Comparison of ENCODE assay signal across 7 cellular contexts in the genomic region with DNA sequence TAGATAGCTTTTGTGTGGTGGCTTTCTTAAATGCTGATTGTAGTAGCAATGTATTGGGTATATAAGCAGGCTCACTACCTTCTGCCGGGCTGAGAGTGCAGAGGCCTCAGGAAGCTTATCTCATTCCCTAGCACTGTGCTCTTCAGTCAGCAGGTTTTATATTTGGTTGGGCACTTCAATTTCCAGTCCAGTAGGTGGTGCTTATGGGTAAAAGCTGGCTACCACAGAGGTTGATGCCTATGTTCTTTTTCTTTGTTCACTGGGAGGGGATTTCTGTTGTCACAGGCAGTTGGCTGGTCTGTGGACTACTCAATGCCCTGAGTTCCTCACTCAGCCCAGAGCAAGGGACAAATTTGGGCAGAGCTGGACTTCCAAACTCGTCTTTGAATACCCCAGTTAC. TPM values are rescaled to one million over a fixed set of nuclear protein-coding genes. Genes with fewer than 3 reads are reported as not detected.
DNase-seq lines count a peak whose midpoint lies in the region; ATAC-seq, FAIRE-seq and TF ChIP-seq lines count a peak whose summit lies in the region.

No MANE protein-coding gene starts in this region.

- H2AFZ ChIP-seq in GM12878 (ENCODE audit: control insufficient read depth, low read depth, low read length) (no peak overlapping the region), osteoblast (ENCODE audit: low read length) (no peak overlapping the region)

- TF ChIP-seq CTCF in GM12878 (IDR thresholded peaks at IDR 0.05 in 2 of 3, conservative IDR thresholded peaks at IDR 0.05 in 1 of 3; ENCODE audit: control insufficient read depth in 2 of 3, extremely low read depth in 1 of 3, insufficient read depth in 1 of 3, low read depth in 3 of 3, low read length in 3 of 3) (peak; percentile 35 to 42 (median 41); a peak in 3 of 6 replicates), osteoblast (IDR thresholded peaks at IDR 0.05; ENCODE audit: extremely low read depth, low read depth, low read length) (peak; percentile 50)

- TF ChIP-seq EP300 in GM12878 (IDR thresholded peaks at IDR 0.05; ENCODE audit: borderline replicate concordance in 1 of 2, control insufficient read depth in 1 of 2, low read depth in 2 of 2, low read length in 2 of 2), result no peak

- SMC1A ChIA-PET in GM12878 (lab: Charles Lee; ENCODE audit: uncharacterized antibody, unreplicated experiment), result interaction anchor here (0.9 to 3.3 kb wide), 6 partner anchors 35 to 106 kb away, joined by 3 to 21 read pairs (median 4); a partner anchor contains a TSS

- CTCF ChIA-PET in GM12878 (lab: Yijun Ruan, JAX), result interaction anchor here (0.7 to 2.6 kb wide), 11 partner anchors 9 to 641 kb away, joined by 3 to 25 read pairs (median 3); a partner anchor contains a TSS

- WGBS in GM12878 (ENCODE audit: insufficient coverage, insufficient replicate concordance, low lambda C conversion rate, missing lambda C conversion rate), result 0% methylated on average over 2 of the region's 2 CpGs

- H3K4me1 ChIP-seq in GM12878 (ENCODE audit: control insufficient read depth, insufficient read depth, low read length) (no peaks in the 10 kb centered on the region), osteoblast (ENCODE audit: insufficient read depth, low read length) (peaks cover 15% of the 10 kb centered on the region)

- H3K79me2 ChIP-seq in GM12878 (ENCODE audit: control insufficient read depth, insufficient read depth, low read length) (no peaks in the 10 kb centered on the region), osteoblast (ENCODE audit: insufficient read depth, low read length) (no peaks in the 10 kb centered on the region)

- no peak for TF ChIP-seq POLR2A in GM12878 (IDR thresholded peaks at IDR 0.05; ENCODE audit: low read depth, low read length)

- H3K27ac ChIP-seq in GM12878 (ENCODE audit: control insufficient read depth, insufficient read depth) (no peak overlapping the region), osteoblast (ENCODE audit: low read depth, low read length) (no peak overlapping the region)

- RAD21 ChIA-PET in GM12878 (lab: Charles Lee; ENCODE audit: unreplicated experiment), result interaction anchor here (0.6 to 1.3 kb wide), 5 partner anchors 46 to 70 kb away, joined by 3 to 7 read pairs (median 5); no protein-coding TSS in a partner anchor

- H3K36me3 ChIP-seq in GM12878 (ENCODE audit: control insufficient read depth in 2 of 2, insufficient read depth in 2 of 2, low read length in 1 of 2) (no peaks in the 10 kb centered on the region), osteoblast (ENCODE audit: insufficient read depth, low read length) (no peaks in the 10 kb centered on the region), H7 (replicated peaks; ENCODE audit: control insufficient read depth, insufficient read depth, low read length) (no peaks in the 10 kb centered on the region)

- POLR2A ChIA-PET in GM12878 (lab: Charles Lee), result no interaction called here

- no peak overlapping the region for H3K4me2 ChIP-seq in GM12878 (ENCODE audit: control insufficient read depth, insufficient read depth)
- H3K4me2 ChIP-seq in osteoblast (ENCODE audit: insufficient read depth, low read length), result no peak overlapping the region

- H4K20me1 ChIP-seq in GM12878 (ENCODE audit: control insufficient read depth, insufficient read depth) (no peaks in the 10 kb centered on the region), osteoblast (ENCODE audit: insufficient read depth, low read length) (no peaks in the 10 kb centered on the region)

- H3K27me3 ChIP-seq in GM12878 (replicated peaks in 1 of 2; ENCODE audit: control insufficient read depth in 2 of 2, insufficient read depth in 2 of 2, low read length in 1 of 2) (no peaks in the 10 kb centered on the region), osteoblast (ENCODE audit: insufficient read depth, low read length) (no peaks in the 10 kb centered on the region), H7 (ENCODE audit: control insufficient read depth, insufficient read depth, low read length) (no peaks in the 10 kb centered on the region)

- peak; percentile 48 for TF ChIP-seq RAD21 in GM12878 (IDR thresholded peaks at IDR 0.05; ENCODE audit: insufficient read depth, low read depth, low read length)

- in situ Hi-C loops in GM12878 (cut with MboI), result no loop called here

- H3K9ac ChIP-seq in GM12878 (ENCODE audit: control insufficient read depth, insufficient read depth, low read length), result no peak overlapping the region

- intact Hi-C loops in GM12878 (cut with micrococcal nuclease; ENCODE audit: unreplicated experiment), result loop anchor here (1.0 to 5.0 kb wide), 2 partner anchors 52 to 70 kb away; no protein-coding TSS in a partner anchor

- BruUV-seq in GM12878 (replicated peaks; lab: Mats Ljungman, UMichigan), result no TSS peak

- DNase-seq in GM12878 (ENCODE audit: low read depth, low spot score) (no peak), osteoblast (ENCODE audit: insufficient read length, low spot score, missing footprints) (peak; percentile 30), NCI-H774 (lab: John Stamatoyannopoulos, UW) (no peak), H7 (no peak)

- H3K9me3 ChIP-seq in GM12878 (replicated peaks; ENCODE audit: control insufficient read depth, insufficient read depth, low read length) (no peaks in the 10 kb centered on the region; the same call in 2 of the 3 replicates), osteoblast (ENCODE audit: low read depth, low read length) (no peaks in the 10 kb centered on the region)

- ATAC-seq in GM18511 (IDR thresholded peaks at IDR 0.05; ENCODE audit: unreplicated experiment) (peak; percentile 64), HG03460 (IDR thresholded peaks at IDR 0.05; ENCODE audit: unreplicated experiment) (peak; percentile 67), GM12878 (peak; percentile 93), HG03139 (IDR thresholded peaks at IDR 0.05; ENCODE audit: unreplicated experiment) (no peak)

- H3K4me3 ChIP-seq in GM12878 (no peak overlapping the region), osteoblast (ENCODE audit: insufficient read depth, low read length) (no peak overlapping the region), H7 (ENCODE audit: insufficient read depth, low read depth, low read length) (no peak overlapping the region)

- FAIRE-seq in GM12878 (lab: Jason Lieb, UNC), result no peak

TF ChIP-seq in GM12878, 131 proteins besides CTCF, POLR2A, EP300 and RAD21:
- TF ChIP-seq POLR2AphosphoS2 (IDR thresholded peaks at IDR 0.05; ENCODE audit: low read depth, low read length) (no peak), SMC3 (IDR thresholded peaks at IDR 0.05; ENCODE audit: borderline replicate concordance, low read length) (peak; percentile 25; the same call in 1 of the 2 replicates)

RNA-seq across cellular contexts. Expression of a gene that starts 43.0 kb away (rescaled TPM):
- total RNA-seq in GM12878 (2013; cell fraction: nucleolus; rRNA removed), result 49.4 and 55.8 TPM in 2 replicates
- 18.2 and 25.6 TPM in 2 replicates for total RNA-seq in GM12878 (2014; rRNA removed)
- total RNA-seq in GM12878 (2014; rRNA removed; fragmentation: Illumina TruSeq; extraction: Trizol), result 20.5 and 22.4 TPM in 2 replicates
- 27.9 and 32.9 TPM in 2 replicates for total RNA-seq in GM12878 (2021)
- polyA plus RNA-seq in GM12878 (2011; ENCODE audit: low read depth), result 9.4 TPM
- 29.9 and 31.5 TPM in 2 replicates for polyA plus RNA-seq in GM12878 (2011; rRNA removed)
- 16.3 and 19.2 TPM in 2 replicates for polyA plus RNA-seq in GM12878 (2011; cell fraction: cytosol; rRNA removed)
- 14.7 and 16.3 TPM in 2 replicates for polyA plus RNA-seq in GM12878 (2011; cell fraction: nucleus; rRNA removed)
- 11.3 and 13.4 TPM in 2 replicates for polyA plus RNA-seq in GM12878 (2012)
- polyA plus RNA-seq in GM12878 (2014; fragmentation: Illumina TruSeq; extraction: Trizol), result 27.8 and 32.2 TPM in 2 replicates
- polyA plus RNA-seq in GM12878 (2014; fragmentation: Nextera tagmentation; extraction: Ambion mirVana), result 10 to 100 TPM; 39.8 to 62.6 TPM
- 25.7 and 27.5 TPM in 2 replicates for polyA plus RNA-seq in GM12878 (2014; rRNA removed)
- 10 to 100 TPM; 37.6 to 39.5 TPM for polyA plus RNA-seq in GM12878 (2016; fragmentation: Nextera tagmentation; extraction: Ambion mirVana)
- polyA minus RNA-seq in GM12878 (2011; rRNA and poly(A)+ RNA removed), result 23.3 and 24.7 TPM in 2 replicates
- 8.7 and 9.1 TPM in 2 replicates for polyA minus RNA-seq in GM12878 (2011; cell fraction: cytosol; rRNA and poly(A)+ RNA removed)
- polyA minus RNA-seq in GM12878 (2011; cell fraction: nucleus; rRNA and poly(A)+ RNA removed), result 13.2 and 20.0 TPM in 2 replicates
- 83.2 and 89.3 TPM in 2 replicates for total RNA-seq in osteoblast
- 0.21 and 0.52 TPM in 2 replicates for total RNA-seq in H7 (2014; rRNA removed; shearing (Covaris generic))

RNA-seq across cellular contexts. Expression of a gene that starts 46.7 kb away (rescaled TPM):
- 0.49 and 0.56 TPM in 2 replicates for total RNA-seq in GM12878 (2013; cell fraction: nucleolus; rRNA removed)
- total RNA-seq in GM12878 (2014; rRNA removed) (0.06 and 0.38 TPM in 2 replicates), GM12878 (2014; rRNA removed; fragmentation: Illumina TruSeq; extraction: Trizol) (0.09 and 0.18 TPM in 2 replicates), GM12878 (2021) (not detected in 2 replicates), osteoblast (0.29 and 0.36 TPM in 2 replicates)
- polyA plus RNA-seq in GM12878 (2011; ENCODE audit: low read depth), result 0.12 TPM
- polyA plus RNA-seq in GM12878 (2011; rRNA removed) (0.15 and 0.24 TPM in 2 replicates), GM12878 (2014; fragmentation: Illumina TruSeq; extraction: Trizol) (0.18 TPM in 1 of 2 replicates, not detected in the other), GM12878 (2014; fragmentation: Nextera tagmentation; extraction: Ambion mirVana) (under 1 TPM in 1 of 2 experiments, not detected in 1; 0.04 TPM), GM12878 (2014; rRNA removed) (0.06 TPM in 1 of 2 replicates, not detected in the other), GM12878 (2016; fragmentation: Nextera tagmentation; extraction: Ambion mirVana) (under 1 TPM in 1 of 2 experiments, not detected in 1; 0.39 TPM)
- 0.07 and 0.12 TPM in 2 replicates for polyA plus RNA-seq in GM12878 (2011; cell fraction: cytosol; rRNA removed)
- 0.09 TPM in 1 of 2 replicates, not detected in the other for polyA plus RNA-seq in GM12878 (2011; cell fraction: nucleus; rRNA removed)
- polyA plus RNA-seq in GM12878 (2012), result 0.27 and 0.28 TPM in 2 replicates
- not detected in 2 replicates for polyA minus RNA-seq in GM12878 (2011; rRNA and poly(A)+ RNA removed)
- polyA minus RNA-seq in GM12878 (2011; cell fraction: cytosol; rRNA and poly(A)+ RNA removed), result not detected in 2 replicates
- polyA minus RNA-seq in GM12878 (2011; cell fraction: nucleus; rRNA and poly(A)+ RNA removed), result 0.12 and 0.29 TPM in 2 replicates
- not detected in 2 replicates for total RNA-seq in H7 (2014; rRNA removed; shearing (Covaris generic))

Comparison
In these comparisons a context has a peak if more than half of its experiments do, and no peak if none do; other contexts are left out.
1. RNA of a gene that starts 43.0 kb away (total RNA-seq): 83.2 to 89.3 TPM in osteoblast and 18.2 to 55.8 TPM in GM12878; 0.21 to 0.52 TPM in H7; every median in the first group is over 10 times any median in the second.